8 cellular contexts compared by ENCODE assay signal in genomic region chr2:223725494-223725893, GRCh38.
A peak's percentile ranks its signal among the peaks of the same experiment; 100 is the strongest.
DNase-seq lines count a peak whose midpoint lies in the region; ATAC-seq and TF ChIP-seq lines count a peak whose summit lies in the region.

No MANE protein-coding gene starts in this region.

- TF ChIP-seq CTCF in Calu3 (IDR thresholded peaks at IDR 0.05; ENCODE audit: unreplicated experiment) (no peak), dorsolateral prefrontal cortex (IDR thresholded peaks at IDR 0.05 in 54 of 56, conservative IDR thresholded peaks at IDR 0.05 in 2 of 56; ENCODE audit: low read depth in 1 of 56, partially characterized antibody in 56 of 56) (peak in 7 of 56 donors; percentile 12 to 27 (median 22)), liver (IDR thresholded peaks at IDR 0.05; ENCODE audit: low read depth, low read length, missing input control) (no peak), tibial nerve (IDR thresholded peaks at IDR 0.05) (no peak)

- H3K27me3 Mint-ChIP-seq in Calu3 (ENCODE audit: unreplicated experiment) = no peaks in the 10 kb centered on the region
- peaks cover 6% of the 10 kb centered on the region for H3K27me3 Mint-ChIP-seq in activated naive CD4-positive, alpha-beta T cell treated with anti-CD3 and anti-CD28 coated beads for 36 hours (ENCODE audit: low read depth)

- H3K27me3 ChIP-seq in dorsolateral prefrontal cortex (no peaks in the 10 kb centered on the region), liver (ENCODE audit: control insufficient read depth in 4 of 4, insufficient read depth in 4 of 4, low read length in 3 of 4) (no peaks in the 10 kb centered on the region), tibial nerve (no peaks in the 10 kb centered on the region)

- H3K36me3 ChIP-seq in liver (ENCODE audit: control insufficient read depth in 4 of 4, insufficient read depth in 3 of 4, low read depth in 1 of 4, low read length in 3 of 4) = no peaks in the 10 kb centered on the region
- H3K36me3 ChIP-seq in tibial nerve = no peaks in the 10 kb centered on the region

- BruUV-seq in Calu3 (replicated peaks; lab: Mats Ljungman, UMichigan) = no TSS peak

- H3K4me1 ChIP-seq in liver (ENCODE audit: control insufficient read depth in 4 of 4, insufficient read depth in 4 of 4, low read length in 3 of 4) (no peaks in the 10 kb centered on the region), tibial nerve (peaks cover 0 to 32% (median 5%) of the 10 kb centered on the region in 4 donors)

- H3K9me3 ChIP-seq in liver (ENCODE audit: control insufficient read depth in 4 of 4, low read length in 3 of 4) = no peaks in the 10 kb centered on the region
- no peaks in the 10 kb centered on the region for H3K9me3 ChIP-seq in tibial nerve

- WGBS in liver = 60% methylated on average over 5 of the region's 5 CpGs
- WGBS in tibial nerve, 2 donors = 16 to 20% methylated on average over 5 of the region's 5 CpGs

- H3K36me3 Mint-ChIP-seq in Calu3 (ENCODE audit: insufficient read depth, unreplicated experiment) = peaks cover 8% of the 10 kb centered on the region
- H3K36me3 Mint-ChIP-seq in activated naive CD4-positive, alpha-beta T cell treated with anti-CD3 and anti-CD28 coated beads for 36 hours (ENCODE audit: low read depth) = no peaks in the 10 kb centered on the region

- H3K27ac Mint-ChIP-seq in Calu3 (ENCODE audit: unreplicated experiment) = peak overlapping the region; percentile 76
- H3K27ac Mint-ChIP-seq in activated naive CD4-positive, alpha-beta T cell treated with anti-CD3 and anti-CD28 coated beads for 36 hours = no peak overlapping the region

- H3K9ac ChIP-seq in liver (ENCODE audit: low read depth in 1 of 2, low read length in 2 of 2) = no peak overlapping the region

- peak in 1 of 2 donors; percentile 80 for TF ChIP-seq EP300 in tibial nerve (IDR thresholded peaks at IDR 0.05)

- DNase-seq in Calu3 = peak; percentile 87
- peak; percentile 58 for DNase-seq in NCI-H2227 (lab: John Stamatoyannopoulos, UW; ENCODE audit: unreplicated experiment)
- peak; percentile 11 to 93 (median 78) for DNase-seq in dorsolateral prefrontal cortex
- peak; percentile 28 to 52 for DNase-seq in tibial nerve (ENCODE audit: low spot score in 2 of 2)
- DNase-seq in activated naive CD4-positive, alpha-beta T cell treated with anti-CD3 and anti-CD28 coated beads for 36 hours = no peak

- H3K4me3 ChIP-seq in dorsolateral prefrontal cortex = peak overlapping the region in 1 of 59 donors; percentile 15
- H3K4me3 ChIP-seq in liver (ENCODE audit: low read depth in 1 of 3, low read length in 3 of 3) = no peak overlapping the region
- H3K4me3 ChIP-seq in tibial nerve = no peak overlapping the region

- no peak for TF ChIP-seq POLR2A in tibial nerve (IDR thresholded peaks at IDR 0.05)

- H3K4me1 Mint-ChIP-seq in Calu3 (ENCODE audit: low read depth, unreplicated experiment) = peaks cover 54% of the 10 kb centered on the region
- H3K4me1 Mint-ChIP-seq in activated naive CD4-positive, alpha-beta T cell treated with anti-CD3 and anti-CD28 coated beads for 36 hours (ENCODE audit: low read depth) = no peaks in the 10 kb centered on the region

- intact Hi-C loops in Calu3 (cut with micrococcal nuclease; ENCODE audit: unreplicated experiment) (loop anchor here (1.0 to 2.0 kb wide), 2 partner anchors 27 to 72 kb away; no protein-coding TSS in a partner anchor), dorsolateral prefrontal cortex (cut with DNase I) (loop anchor here in 1 of 2 donors (5.0 to 10.0 kb wide), 2 partner anchors 72 to 229 kb away; partner anchors contain the start of gene MRPL44)
- intact Hi-C loops in activated naive CD4-positive, alpha-beta T cell treated with anti-CD3 and anti-CD28 coated beads for 36 hours (cut with micrococcal nuclease) = loop anchor here (5.0 kb wide), 1 partner anchor 33 kb away; no protein-coding TSS in a partner anchor

- H3K9me3 Mint-ChIP-seq in Calu3 (ENCODE audit: low read depth, unreplicated experiment) = peaks cover 2% of the 10 kb centered on the region
- H3K9me3 Mint-ChIP-seq in activated naive CD4-positive, alpha-beta T cell treated with anti-CD3 and anti-CD28 coated beads for 36 hours = no peaks in the 10 kb centered on the region

- ATAC-seq in HG02852 (IDR thresholded peaks at IDR 0.05; ENCODE audit: unreplicated experiment) (no peak), GM18867 (IDR thresholded peaks at IDR 0.05; ENCODE audit: unreplicated experiment) (no peak)

- CTCF ChIA-PET in Calu3 (lab: Charles Lee) = interaction anchor here (0.8 to 3.6 kb wide), 3 partner anchors 26 to 478 kb away, joined by 3 to 15 read pairs (median 5); no protein-coding TSS in a partner anchor
- CTCF ChIA-PET in activated naive CD4-positive, alpha-beta T cell treated with anti-CD3 and anti-CD28 coated beads for 36 hours (lab: Charles Lee) = no interaction called here

- TF ChIP-seq RAD21 in liver (IDR thresholded peaks at IDR 0.05) = no peak

- peak overlapping the region in 53 of 59 donors; percentile 2 to 80 (median 57) for H3K27ac ChIP-seq in dorsolateral prefrontal cortex
- no peak overlapping the region for H3K27ac ChIP-seq in liver (ENCODE audit: low read depth in 1 of 2, low read length in 2 of 2)
- peak overlapping the region; percentile 1 to 89 (median 62) for H3K27ac ChIP-seq in tibial nerve

- peak overlapping the region; percentile 23 for H3K4me3 Mint-ChIP-seq in Calu3 (ENCODE audit: low read depth, unreplicated experiment)
- H3K4me3 Mint-ChIP-seq in activated naive CD4-positive, alpha-beta T cell treated with anti-CD3 and anti-CD28 coated beads for 36 hours = no peak overlapping the region

TF ChIP-seq in liver, 16 proteins besides CTCF, POLR2A, EP300 and RAD21:
- TF ChIP-seq JUND (IDR thresholded peaks at IDR 0.05) (peak; percentile 93 to 95), SP1 (IDR thresholded peaks at IDR 0.05) (no peak), NR2F2 (IDR thresholded peaks at IDR 0.05) (peak; percentile 57), ATF3 (IDR thresholded peaks at IDR 0.05) (peak; percentile 10)

Comparison
In these comparisons a context has a peak if more than half of its experiments do, and no peak if none do; other contexts are left out.
1. H3K27ac ChIP-seq: peak in dorsolateral prefrontal cortex (53 of 59) and tibial nerve (4 of 4); none in liver (0 of 2).